20 cellular contexts compared by ENCODE assay signal in genomic region chr6:110858562-110859214, GRCh38. TPM values are rescaled to one million over a fixed set of nuclear protein-coding genes. Genes with fewer than 3 reads are reported as not detected.
A peak's percentile ranks its signal among the peaks of the same experiment; 100 is the strongest.
DNase-seq lines count a peak whose midpoint lies in the region; ATAC-seq and TF ChIP-seq lines count a peak whose summit lies in the region.
"Had no signal": no experiment of that assay in that cellular context is flagged by ENCODE, and none has a peak within 500 bp of the region (broad histone marks: within the 10 kb centered on the region; RNA-seq: fewer than 3 reads in every experiment).

No MANE protein-coding gene starts in this region.

- H3K4me3 Mint-ChIP-seq in chondrocyte (ENCODE audit: unreplicated experiment), result no peak overlapping the region
- H3K4me3 Mint-ChIP-seq: activated naive CD4-positive, alpha-beta T cell treated with anti-CD3 and anti-CD28 coated beads, Interleukin-2, amount 10 ng/mL, durations not matched to agents 7 days and 5 days; CD4-positive, alpha-beta T cell had no signal

- H3K27ac ChIP-seq in BLaER1 treated with 17β-estradiol and CSF1 and Interleukin-3, amounts not matched to agents 10 nM and 100 nM, result peak overlapping the region; percentile 55 to 85 (median 68); a peak in 20 of 22 replicates
- peak overlapping the region; percentile 80 for H3K27ac ChIP-seq in HL-60 (replicated peaks)
- H3K27ac ChIP-seq in neuronal stem cell (replicated peaks; ENCODE audit: low read length), result no peak overlapping the region
- H3K27ac ChIP-seq: ascending aorta, thyroid gland had no signal

- H3K4me1 ChIP-seq in BLaER1 treated with 17β-estradiol and CSF1 and Interleukin-3, amounts not matched to agents 10 nM and 100 nM, result peaks cover 15 to 35% (median 20%) of the 10 kb centered on the region in 10 experiments
- no peaks in the 10 kb centered on the region for H3K4me1 ChIP-seq in neuronal stem cell (ENCODE audit: control insufficient read depth in 2 of 2, insufficient read depth in 1 of 2, low read depth in 1 of 2, low read length in 2 of 2)
- H3K4me1 ChIP-seq: ascending aorta had no signal

- H4K20me1 ChIP-seq in BLaER1 treated with 17β-estradiol and CSF1 and Interleukin-3, amounts not matched to agents 10 nM and 100 nM, result no peaks in the 10 kb centered on the region

- peak overlapping the region; percentile 6 for H3K14ac ChIP-seq in neuronal stem cell (ENCODE audit: low read length)

- no peak for DNase-seq in HL-60 (ENCODE audit: low read depth in 1 of 2, low spot score in 1 of 2)
- peak; percentile 83 for DNase-seq in chondrocyte (ENCODE audit: low spot score)
- no peak for DNase-seq in neuronal stem cell (ENCODE audit: low spot score)
- no peak for DNase-seq in NCI-H1092 treated with DMSO at 0.1 percent for 48 hours (lab: John Stamatoyannopoulos, UW)
- DNase-seq in NCI-H128 (lab: John Stamatoyannopoulos, UW; ENCODE audit: unreplicated experiment), result no peak
- no peak for DNase-seq in CD1c-positive myeloid dendritic cell (ENCODE audit: extremely low spot score)
- DNase-seq: activated CD4-positive, CD25-positive, alpha-beta regulatory T cell treated with anti-CD3 and anti-CD28 coated beads, Interleukin-2, amount 50 U/mL, for 72 hours; activated naive CD4-positive, alpha-beta T cell treated with anti-CD3 and anti-CD28 coated beads, Interleukin-2, amount 10 ng/mL, durations not matched to agents 7 days and 5 days; CD4-positive, alpha-beta T cell; IMR-90; mesenchymal stem cell; NCI-H1105 treated with DMSO at 0.1 percent for 48 hours; NCI-H2029 treated with DMSO at 0.1 percent for 48 hours; NCI-H82; stimulated activated CD4-positive, alpha-beta T cell treated with anti-CD3 and anti-CD28 coated beads, Interleukin-4, amount 100 ng/mL, for 1 hour; stimulated activated naive CD4-positive, alpha-beta T cell treated with Interleukin-2 at 50 U/mL for 16 hours; thyroid gland had no signal

- H3K9ac ChIP-seq in BLaER1 treated with 17β-estradiol and CSF1 and Interleukin-3, amounts not matched to agents 10 nM and 100 nM, result peak overlapping the region in 7 of 11 experiments; percentile 2 to 70 (median 62); a peak in 11 of 22 replicates
- H3K9ac ChIP-seq in neuronal stem cell (ENCODE audit: low read depth, low read length, poor library complexity), result no peak overlapping the region

- no peak overlapping the region for H2BK15ac ChIP-seq in neuronal stem cell (ENCODE audit: low read length)

- no peaks in the 10 kb centered on the region for H3K79me1 ChIP-seq in neuronal stem cell (ENCODE audit: low read depth, low read length)

- peak overlapping the region; percentile 13 for H2BK5ac ChIP-seq in neuronal stem cell (ENCODE audit: low read length)

- no peak overlapping the region for H2BK12ac ChIP-seq in neuronal stem cell (ENCODE audit: low read length)

- peak overlapping the region in 3 of 10 experiments; percentile 7 to 50 (median 40); a peak in 3 of 20 replicates for H3K4me3 ChIP-seq in BLaER1 treated with 17β-estradiol and CSF1 and Interleukin-3, amounts not matched to agents 10 nM and 100 nM
- H3K4me3 ChIP-seq in HL-60 (replicated peaks; ENCODE audit: insufficient read depth, low read length) (no peak overlapping the region; the same call in 1 of the 2 replicates), neuronal stem cell (ENCODE audit: low read length in 2 of 2) (peak overlapping the region in 1 of 2 donors; percentile 24)
- H3K4me3 ChIP-seq: ascending aorta, thyroid gland had no signal

- H3K9me3 ChIP-seq in BLaER1 treated with 17β-estradiol and CSF1 and Interleukin-3, amounts not matched to agents 10 nM and 100 nM (replicated peaks in 1 of 11), result peaks cover 0 to 10% (median 3%) of the 10 kb centered on the region in 11 experiments; a peak in 7 of 22 replicates
- H3K9me3 ChIP-seq in neuronal stem cell (replicated peaks in 1 of 2; ENCODE audit: control insufficient read depth in 2 of 2, insufficient read depth in 1 of 2, low read depth in 1 of 2, low read length in 2 of 2), result no peaks in the 10 kb centered on the region
- H3K9me3 ChIP-seq: ascending aorta, thyroid gland had no signal

- no peak overlapping the region for H4K8ac ChIP-seq in neuronal stem cell (ENCODE audit: low read depth, low read length)

- TF ChIP-seq CTCF in HL-60 (IDR thresholded peaks at IDR 0.05; ENCODE audit: insufficient read depth, low read length) (no peak), chondrocyte (IDR thresholded peaks at IDR 0.05) (no peak)

- no peaks in the 10 kb centered on the region for H3K36me3 Mint-ChIP-seq in chondrocyte (ENCODE audit: low read depth)
- H3K36me3 Mint-ChIP-seq: activated naive CD4-positive, alpha-beta T cell treated with anti-CD3 and anti-CD28 coated beads, Interleukin-2, amount 10 ng/mL, durations not matched to agents 7 days and 5 days had no signal

- peak overlapping the region; percentile 10 for H3K23ac ChIP-seq in neuronal stem cell (ENCODE audit: low read depth, low read length, poor library complexity)

- peak overlapping the region; percentile 70 for H2AK5ac ChIP-seq in neuronal stem cell (ENCODE audit: low read depth, low read length)

- no peak overlapping the region for H3K4ac ChIP-seq in neuronal stem cell (ENCODE audit: low read length)

- H3K9me3 Mint-ChIP-seq in chondrocyte (ENCODE audit: low read depth), result no peaks in the 10 kb centered on the region
- H3K9me3 Mint-ChIP-seq: activated naive CD4-positive, alpha-beta T cell treated with anti-CD3 and anti-CD28 coated beads, Interleukin-2, amount 10 ng/mL, durations not matched to agents 7 days and 5 days; CD4-positive, alpha-beta T cell had no signal

- H3K27me3 ChIP-seq in BLaER1 treated with 17β-estradiol and CSF1 and Interleukin-3, amounts not matched to agents 10 nM and 100 nM, result no peaks in the 10 kb centered on the region
- H3K27me3 ChIP-seq in HL-60 (ENCODE audit: insufficient read depth, poor library complexity, severe bottlenecking) (no peaks in the 10 kb centered on the region), neuronal stem cell (ENCODE audit: control insufficient read depth in 3 of 3, insufficient read depth in 3 of 3, low read depth in 1 of 3, low read length in 3 of 3) (no peaks in the 10 kb centered on the region)
- H3K27me3 ChIP-seq: ascending aorta, thyroid gland had no signal

- peaks cover 0 to 11% (median 0%) of the 10 kb centered on the region in 11 experiments; a peak in 4 of 22 replicates for H3K36me3 ChIP-seq in BLaER1 treated with 17β-estradiol and CSF1 and Interleukin-3, amounts not matched to agents 10 nM and 100 nM
- H3K36me3 ChIP-seq in neuronal stem cell (replicated peaks in 1 of 2; ENCODE audit: control insufficient read depth in 2 of 2, insufficient read depth in 2 of 2, low read length in 2 of 2), result no peaks in the 10 kb centered on the region
- H3K36me3 ChIP-seq: ascending aorta, thyroid gland had no signal

- no peak overlapping the region for H3K27ac Mint-ChIP-seq in chondrocyte (ENCODE audit: unreplicated experiment)
- H3K27ac Mint-ChIP-seq: CD4-positive, alpha-beta T cell had no signal

- no peaks in the 10 kb centered on the region for H3K27me3 Mint-ChIP-seq in chondrocyte (ENCODE audit: low read depth)
- H3K27me3 Mint-ChIP-seq: CD4-positive, alpha-beta T cell had no signal

- peak overlapping the region; percentile 5 for H3K18ac ChIP-seq in neuronal stem cell (ENCODE audit: low read length)

- H2AFZ ChIP-seq in neuronal stem cell (ENCODE audit: low read length), result no peak overlapping the region

- H2BK120ac ChIP-seq in neuronal stem cell (ENCODE audit: low read depth, low read length), result no peak overlapping the region

- H3K4me2 ChIP-seq in BLaER1 treated with 17β-estradiol and CSF1 and Interleukin-3, amounts not matched to agents 10 nM and 100 nM, result peak overlapping the region; percentile 54 to 94 (median 78); a peak in 21 of 22 replicates
- no peak overlapping the region for H3K4me2 ChIP-seq in neuronal stem cell (ENCODE audit: insufficient read depth, low read length, poor library complexity, severe bottlenecking)

- ATAC-seq in GM18519 (IDR thresholded peaks at IDR 0.05; ENCODE audit: low FRiP score, unreplicated experiment), result no peak

- no peaks in the 10 kb centered on the region for H3K4me1 Mint-ChIP-seq in chondrocyte (ENCODE audit: low read depth)

- no CpG with 5 or more reads among the region's 31 CpGs for WGBS in neuronal stem cell (ENCODE audit: extremely low coverage in 2 of 2, insufficient read length in 2 of 2, insufficient replicate concordance in 1 of 2), 2 donors

- H4K91ac ChIP-seq in neuronal stem cell (ENCODE audit: low read depth, low read length, poor library complexity), result no peak overlapping the region

RNA-seq across cellular contexts. Expression of gene AMD1, which starts 15.9 kb away (rescaled TPM):
- 31.1 to 47.0 TPM (median 32.7 TPM) in 3 replicates for total RNA-seq in chondrocyte
- 101 TPM for polyA plus RNA-seq in neuronal stem cell (2013, experiment 1 of 2)
- polyA plus RNA-seq in neuronal stem cell (2013, experiment 2 of 2), result 111 TPM

RNA-seq across cellular contexts. Expression of gene CDK19, which starts 43.4 kb away (rescaled TPM):
- total RNA-seq in chondrocyte, result 13.9 to 21.6 TPM (median 19.7 TPM) in 3 replicates
- 18.7 TPM for polyA plus RNA-seq in neuronal stem cell (2013, experiment 1 of 2)
- 19.5 TPM for polyA plus RNA-seq in neuronal stem cell (2013, experiment 2 of 2)
